ENCODE assay signal across 11 cellular contexts in the genomic region with DNA sequence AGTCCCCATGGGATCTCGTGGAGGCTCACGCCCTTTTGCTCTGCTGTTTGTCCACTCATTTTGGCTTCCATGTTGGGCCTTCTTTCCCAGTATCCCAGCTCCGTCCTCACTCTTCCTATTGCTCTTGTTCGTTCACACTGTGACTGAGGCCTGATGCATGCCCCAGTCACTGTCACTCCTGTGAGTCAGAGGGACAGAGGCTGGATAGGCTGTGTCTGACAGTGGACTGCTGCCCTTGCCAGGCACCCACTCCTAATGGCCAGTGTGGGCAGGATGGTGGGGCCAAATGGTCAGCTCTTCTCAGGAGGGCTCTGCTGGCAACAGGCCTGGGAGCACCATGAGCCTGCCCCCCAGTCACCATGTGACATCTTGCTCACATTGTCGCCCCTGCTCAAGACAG. TPM values are rescaled to one million over a fixed set of nuclear protein-coding genes. Genes with fewer than 3 reads are reported as not detected.
DNase-seq lines count a peak whose midpoint lies in the region; ATAC-seq, FAIRE-seq and TF ChIP-seq lines count a peak whose summit lies in the region.
"Had no signal": no experiment of that assay in that cellular context is flagged by ENCODE, and none has a peak within 500 bp of the region (broad histone marks: within the 10 kb centered on the region; RNA-seq: fewer than 3 reads in every experiment).

No MANE protein-coding gene starts in this region.

- intact Hi-C loops in CD4-positive, alpha-beta memory T cell (cut with micrococcal nuclease), result loop anchor here (1.0 to 2.0 kb wide), 7 partner anchors 126 to 543 kb away; no protein-coding TSS in a partner anchor
- intact Hi-C loops in activated T-helper 1 cell treated with anti-CD3 and anti-CD28 coated beads, Interleukin-12 subunit alpha, Interleukin-12 subunit beta, Interleukin-2, Interleukin-4 antibody, amounts not matched to agents 30 ng/mL and 10 ng/mL and 1 ng/mL, durations not matched to agents 14 hours and 24 hours and 36 hours (cut with micrococcal nuclease), result loop anchor here (1.0 to 5.0 kb wide), 12 partner anchors 20 to 591 kb away; a partner anchor contains a TSS
- intact Hi-C loops in HepG2 (cut with micrococcal nuclease; ENCODE audit: unreplicated experiment), result loop anchor here (1.0 to 5.0 kb wide), 3 partner anchors 152 to 543 kb away; no protein-coding TSS in a partner anchor

- FAIRE-seq in HepG2 (lab: Jason Lieb, UNC), result no peak

- H3K27ac ChIP-seq in CD4-positive, alpha-beta memory T cell (ENCODE audit: low read depth, low read length), result no peak overlapping the region
- H3K27ac ChIP-seq in HEK293 (ENCODE audit: extremely low read depth, low read depth, low read length) (no peak overlapping the region), HepG2 (ENCODE audit: extremely low read length, insufficient read depth, low read length) (no peak overlapping the region)
- H3K27ac ChIP-seq: RWPE1, VCaP had no signal

- no peaks in the 10 kb centered on the region for H4K20me1 ChIP-seq in HepG2 (ENCODE audit: insufficient read depth, low read length)

- POLR2A ChIA-PET in CD4-positive, alpha-beta memory T cell (lab: Charles Lee; ENCODE audit: partially characterized antibody), result interaction anchor here (0.6 to 1.9 kb wide), 10 partner anchors 20 to 542 kb away, joined by 3 to 7 read pairs (median 4); no protein-coding TSS in a partner anchor
- POLR2A ChIA-PET in HEK293 (lab: Yijun Ruan, JAX), result no interaction called here
- POLR2A ChIA-PET in HepG2 (lab: Yijun Ruan, JAX), result no interaction called here

- in situ Hi-C loops in HepG2 (cut with HindIII; ENCODE audit: extremely low pct_ligation_motif_present, low pct_unique_long_range_greater_than_20kb), result loop anchor here (25.0 kb wide), 1 partner anchor 458 kb away; no protein-coding TSS in a partner anchor

- WGBS in HepG2 (ENCODE audit: low lambda C conversion rate), result 89% methylated on average over 5 of the region's 5 CpGs

- no peak for TF ChIP-seq EP300 in HepG2 (IDR thresholded peaks at IDR 0.05; ENCODE audit: low read depth in 2 of 2, low read length in 2 of 2)
- TF ChIP-seq EP300 in HepG2 (CRISPR knock-in tag; IDR thresholded peaks at IDR 0.05; ENCODE audit: borderline replicate concordance), result no peak

- H3K9me3 ChIP-seq in CD4-positive, alpha-beta memory T cell (ENCODE audit: control insufficient read depth in 1 of 2, low read length in 2 of 2), result no peaks in the 10 kb centered on the region
- H3K9me3 ChIP-seq in HEK293 (ENCODE audit: control insufficient read depth, insufficient read depth, low read depth, low read length) (no peaks in the 10 kb centered on the region), HepG2 (ENCODE audit: low read length) (no peaks in the 10 kb centered on the region)

- peak overlapping the region in 6 of 7 donors; percentile 31 to 94 (median 82) for H3K27ac Mint-ChIP-seq in CD4-positive, alpha-beta memory T cell
- H3K27ac Mint-ChIP-seq in activated T-helper 1 cell treated with anti-CD3 and anti-CD28 coated beads, Interleukin-12 subunit alpha, Interleukin-12 subunit beta, Interleukin-2, Interleukin-4 antibody, amounts not matched to agents 30 ng/mL and 10 ng/mL and 1 ng/mL, durations not matched to agents 14 hours and 24 hours and 36 hours, result peak overlapping the region; percentile 89

- TF ChIP-seq CTCF in HEK293 (tag by site-specific recombination; IDR thresholded peaks at IDR 0.05) (no peak), HepG2 (CRISPR knock-in tag; IDR thresholded peaks at IDR 0.05) (no peak)

- CTCF ChIA-PET in CD4-positive, alpha-beta memory T cell (lab: Charles Lee; ENCODE audit: partially characterized antibody), result interaction anchor here (0.7 to 3.9 kb wide), 37 partner anchors 10 to 1401 kb away, joined by 3 to 55 read pairs (median 4); a partner anchor contains a TSS
- CTCF ChIA-PET in HEK293 (lab: Yijun Ruan, JAX), result interaction anchor here (0.5 to 2.9 kb wide), 6 partner anchors 10 to 668 kb away, joined by 3 to 12 read pairs (median 3); no protein-coding TSS in a partner anchor
- CTCF ChIA-PET in HepG2 (lab: Yijun Ruan, JAX; ENCODE audit: low intra/inter-chr PET ratio, low total read pairs), result interaction anchor here (1.1 to 1.9 kb wide), 2 partner anchors 152 to 543 kb away, joined by 5 to 15 read pairs; no protein-coding TSS in a partner anchor

- no peak overlapping the region for H3K9ac ChIP-seq in HepG2 (ENCODE audit: insufficient read depth, low read depth, low read length)

- H3K4me2 ChIP-seq in HepG2 (ENCODE audit: low read depth, low read length), result no peak overlapping the region

- H3K4me3 ChIP-seq in CD4-positive, alpha-beta memory T cell (ENCODE audit: low read length in 2 of 2), result no peak overlapping the region
- no peak overlapping the region for H3K4me3 ChIP-seq in HEK293 (ENCODE audit: low read depth, low read length)
- H3K4me3 ChIP-seq in HepG2 (replicated peaks in 1 of 3; ENCODE audit: insufficient read depth in 1 of 3, low read depth in 2 of 3, low read length in 3 of 3), result no peak overlapping the region

- ATAC-seq in HepG2 (peak; percentile 18; the same call in 2 of the 3 replicates), GM19035 (IDR thresholded peaks at IDR 0.05; ENCODE audit: unreplicated experiment) (no peak), GM21367 (IDR thresholded peaks at IDR 0.05; ENCODE audit: unreplicated experiment) (no peak)

- peaks cover 25% of the 10 kb centered on the region for H3K4me1 ChIP-seq in CD4-positive, alpha-beta memory T cell (ENCODE audit: insufficient read depth, low read length)
- no peaks in the 10 kb centered on the region for H3K4me1 ChIP-seq in HEK293 (ENCODE audit: control insufficient read depth, insufficient read depth, low read length)
- no peaks in the 10 kb centered on the region for H3K4me1 ChIP-seq in HepG2 (ENCODE audit: insufficient read depth, low read length)

- H3K79me2 ChIP-seq in HepG2 (ENCODE audit: insufficient read depth, low read length), result no peaks in the 10 kb centered on the region

- H3K9me3 Mint-ChIP-seq in CD4-positive, alpha-beta memory T cell, result no peaks in the 10 kb centered on the region
- peaks cover 5% of the 10 kb centered on the region for H3K9me3 Mint-ChIP-seq in activated T-helper 1 cell treated with anti-CD3 and anti-CD28 coated beads, Interleukin-12 subunit alpha, Interleukin-12 subunit beta, Interleukin-2, Interleukin-4 antibody, amounts not matched to agents 30 ng/mL and 10 ng/mL and 1 ng/mL, durations not matched to agents 14 hours and 24 hours and 36 hours

- H3K36me3 ChIP-seq in CD4-positive, alpha-beta memory T cell (ENCODE audit: insufficient read depth, low read length), result peaks cover 9% of the 10 kb centered on the region
- H3K36me3 ChIP-seq in HEK293 (ENCODE audit: control insufficient read depth in 2 of 2, insufficient read depth in 1 of 2, low read length in 2 of 2) (peaks cover 8 to 85% of the 10 kb centered on the region in 2 experiments), HepG2 (replicated peaks in 1 of 2; ENCODE audit: control insufficient read depth in 1 of 2, insufficient read depth in 2 of 2, low read length in 2 of 2) (peaks cover 4 to 37% of the 10 kb centered on the region in 2 experiments; a peak in 4 of 5 replicates)

- TF ChIP-seq RAD21 in HepG2 (CRISPR knock-in tag; IDR thresholded peaks at IDR 0.05), result no peak

- H3K4me3 Mint-ChIP-seq in CD4-positive, alpha-beta memory T cell, result peak overlapping the region in 2 of 8 donors; percentile 2 to 76
- peak overlapping the region; percentile 43 for H3K4me3 Mint-ChIP-seq in activated T-helper 1 cell treated with anti-CD3 and anti-CD28 coated beads, Interleukin-12 subunit alpha, Interleukin-12 subunit beta, Interleukin-2, Interleukin-4 antibody, amounts not matched to agents 30 ng/mL and 10 ng/mL and 1 ng/mL, durations not matched to agents 14 hours and 24 hours and 36 hours

- H3K27me3 ChIP-seq in CD4-positive, alpha-beta memory T cell (ENCODE audit: insufficient read depth, low read length), result no peaks in the 10 kb centered on the region
- H3K27me3 ChIP-seq in HepG2 (ENCODE audit: control insufficient read depth in 1 of 2, insufficient read depth in 2 of 2, low read length in 2 of 2), result no peaks in the 10 kb centered on the region

- peaks cover 21 to 39% (median 24%) of the 10 kb centered on the region in 4 donors for H3K4me1 Mint-ChIP-seq in CD4-positive, alpha-beta memory T cell
- H3K4me1 Mint-ChIP-seq in activated T-helper 1 cell treated with anti-CD3 and anti-CD28 coated beads, Interleukin-12 subunit alpha, Interleukin-12 subunit beta, Interleukin-2, Interleukin-4 antibody, amounts not matched to agents 30 ng/mL and 10 ng/mL and 1 ng/mL, durations not matched to agents 14 hours and 24 hours and 36 hours (ENCODE audit: low read depth), result peaks cover 62% of the 10 kb centered on the region

- BruUV-seq in HepG2 (replicated peaks; lab: Mats Ljungman, UMichigan), result no TSS peak

- DNase-seq in CD4-positive, alpha-beta memory T cell, result no peak
- no peak for DNase-seq in activated T-helper 1 cell treated with anti-CD3 and anti-CD28 coated beads, Interleukin-12 subunit alpha, Interleukin-12 subunit beta, Interleukin-2, Interleukin-4 antibody, amounts not matched to agents 30 ng/mL and 10 ng/mL and 1 ng/mL, durations not matched to agents 14 hours and 24 hours and 36 hours (ENCODE audit: low spot score)
- DNase-seq in HepG2 (ENCODE audit: low spot score) (no peak), NCI-H524 (lab: John Stamatoyannopoulos, UW) (no peak), DMS 273 treated with DMSO at 0.1 percent for 48 hours (lab: John Stamatoyannopoulos, UW) (no peak)
- DNase-seq: NCI-H2171 had no signal

- no peaks in the 10 kb centered on the region for H3K27me3 Mint-ChIP-seq in CD4-positive, alpha-beta memory T cell
- no peaks in the 10 kb centered on the region for H3K27me3 Mint-ChIP-seq in activated T-helper 1 cell treated with anti-CD3 and anti-CD28 coated beads, Interleukin-12 subunit alpha, Interleukin-12 subunit beta, Interleukin-2, Interleukin-4 antibody, amounts not matched to agents 30 ng/mL and 10 ng/mL and 1 ng/mL, durations not matched to agents 14 hours and 24 hours and 36 hours (ENCODE audit: insufficient read depth)

- H2AFZ ChIP-seq in HepG2 (ENCODE audit: low read length), result no peak overlapping the region

- no peak for TF ChIP-seq POLR2A in HepG2 (IDR thresholded peaks at IDR 0.05; ENCODE audit: insufficient read depth in 1 of 2, low read depth in 2 of 2, low read length in 2 of 2)

- peaks cover 30 to 38% of the 10 kb centered on the region in 2 donors for H3K36me3 Mint-ChIP-seq in CD4-positive, alpha-beta memory T cell
- peaks cover 49% of the 10 kb centered on the region for H3K36me3 Mint-ChIP-seq in activated T-helper 1 cell treated with anti-CD3 and anti-CD28 coated beads, Interleukin-12 subunit alpha, Interleukin-12 subunit beta, Interleukin-2, Interleukin-4 antibody, amounts not matched to agents 30 ng/mL and 10 ng/mL and 1 ng/mL, durations not matched to agents 14 hours and 24 hours and 36 hours (ENCODE audit: low read depth)

RNA-seq across cellular contexts. Expression of a gene that starts 40.0 kb away (rescaled TPM):
- 10 to 100 TPM; 20.0 to 23.0 TPM for total RNA-seq in CD4-positive, alpha-beta memory T cell
- polyA plus RNA-seq in CD4-positive, alpha-beta memory T cell, result 10 to 100 TPM; 32.8 to 41.8 TPM
- total RNA-seq in activated T-helper 1 cell treated with anti-CD3 and anti-CD28 coated beads, Interleukin-12 subunit alpha, Interleukin-12 subunit beta, Interleukin-2, Interleukin-4 antibody, amounts not matched to agents 30 ng/mL and 10 ng/mL and 1 ng/mL, durations not matched to agents 14 hours and 24 hours and 36 hours, result 33.9 and 36.8 TPM in 2 replicates
- total RNA-seq in HepG2 (2016; rRNA removed; fragmentation: Illumina TruSeq; extraction: Trizol), result 33.9 and 60.6 TPM in 2 replicates
- total RNA-seq in HepG2 (2016; cell fraction: cytosol; rRNA removed; fragmentation: Illumina TruSeq; extraction: Trizol; ENCODE audit: low read depth), result 13.5 and 15.3 TPM in 2 replicates
- total RNA-seq in HepG2 (2016; cell fraction: insoluble cytoplasmic fraction; rRNA removed; fragmentation: Illumina TruSeq; extraction: Trizol), result 33.1 and 59.0 TPM in 2 replicates
- 28.0 and 31.0 TPM in 2 replicates for total RNA-seq in HepG2 (2016; cell fraction: membrane; rRNA removed; fragmentation: Illumina TruSeq; extraction: Trizol)
- 34.3 and 39.3 TPM in 2 replicates for total RNA-seq in HepG2 (2016; cell fraction: nucleus; rRNA removed; fragmentation: Illumina TruSeq; extraction: Trizol)
- polyA plus RNA-seq in HepG2 (2011; rRNA removed), result 22.8 and 29.6 TPM in 2 replicates
- polyA plus RNA-seq in HepG2 (2011; cell fraction: cytosol; rRNA removed), result 26.0 and 26.1 TPM in 2 replicates
- 19.1 and 19.8 TPM in 2 replicates for polyA plus RNA-seq in HepG2 (2011; cell fraction: nucleus; rRNA removed)
- 25.8 and 41.0 TPM in 2 replicates for polyA plus RNA-seq in HepG2 (2012)
- polyA plus RNA-seq in HepG2 (2016; cell fraction: cytosol; fragmentation: Illumina TruSeq; extraction: Trizol; ENCODE audit: low read depth), result 27.4 and 28.1 TPM in 2 replicates
- 117 and 118 TPM in 2 replicates for polyA plus RNA-seq in HepG2 (2016; cell fraction: insoluble cytoplasmic fraction; fragmentation: Illumina TruSeq; extraction: Trizol; ENCODE audit: low read depth)
- 41.4 and 43.3 TPM in 2 replicates for polyA plus RNA-seq in HepG2 (2016; cell fraction: membrane; fragmentation: Illumina TruSeq; extraction: Trizol; ENCODE audit: low read depth)
- 77.4 and 77.9 TPM in 2 replicates for polyA plus RNA-seq in HepG2 (2016; cell fraction: nucleus; fragmentation: Illumina TruSeq; extraction: Trizol; ENCODE audit: insufficient read depth, low read depth)
- polyA minus RNA-seq in HepG2 (2011; rRNA and poly(A)+ RNA removed; ENCODE audit: low replicate concordance), result 28.2 and 43.6 TPM in 2 replicates
- polyA minus RNA-seq in HepG2 (2011; cell fraction: cytosol; rRNA and poly(A)+ RNA removed), result 21.1 and 29.5 TPM in 2 replicates
- polyA minus RNA-seq in HepG2 (2011; cell fraction: nucleus; rRNA and poly(A)+ RNA removed), result 17.5 and 18.6 TPM in 2 replicates
